8 cellular contexts compared by ENCODE assay signal in genomic region chr16:86761117-86761971, GRCh38.
A peak's percentile ranks its signal among the peaks of the same experiment; 100 is the strongest.
DNase-seq lines count a peak whose midpoint lies in the region; ATAC-seq and TF ChIP-seq lines count a peak whose summit lies in the region.

No MANE protein-coding gene starts in this region.

- no peaks in the 10 kb centered on the region for H3K4me1 Mint-ChIP-seq in activated T-helper 17 cell treated with anti-CD3 and anti-CD28 coated beads, Interleukin-2, amount 50 U/mL, for 72 hours

- H3K36me3 Mint-ChIP-seq in activated T-helper 17 cell treated with anti-CD3 and anti-CD28 coated beads, Interleukin-2, amount 50 U/mL, for 72 hours (ENCODE audit: low read depth): no peaks in the 10 kb centered on the region

- H3K27ac Mint-ChIP-seq in activated T-helper 17 cell treated with anti-CD3 and anti-CD28 coated beads, Interleukin-2, amount 50 U/mL, for 72 hours: no peak overlapping the region

- H3K9me3 Mint-ChIP-seq in activated T-helper 17 cell treated with anti-CD3 and anti-CD28 coated beads, Interleukin-2, amount 50 U/mL, for 72 hours: no peaks in the 10 kb centered on the region

- intact Hi-C loops in Right ventricle myocardium superior (cut with DNase I): loop anchor here (10.0 kb wide), 1 partner anchor 187 kb away; the partner anchor contains the start of gene FOXL1

- DNase-seq in NCI-H69 (lab: John Stamatoyannopoulos, UW): peak; percentile 18
- peak; percentile 77 for DNase-seq in Right ventricle myocardium superior
- DNase-seq in retina: peak; percentile 82
- no peak for DNase-seq in pons (ENCODE audit: low spot score)
- DNase-seq in epidermal melanocyte (ENCODE audit: insufficient read length, low spot score): no peak

- H3K27me3 Mint-ChIP-seq in activated T-helper 17 cell treated with anti-CD3 and anti-CD28 coated beads, Interleukin-2, amount 50 U/mL, for 72 hours: peaks cover 17% of the 10 kb centered on the region

- TF ChIP-seq CTCF in GM12873 (IDR thresholded peaks at IDR 0.05; ENCODE audit: insufficient read depth, low read depth, low read length, missing control alignments): peak; percentile 76

- peak; percentile 44 for ATAC-seq in activated T-helper 17 cell treated with anti-CD3 and anti-CD28 coated beads, Interleukin-2, amount 50 U/mL, for 72 hours (replicated peaks)
- ATAC-seq in Right ventricle myocardium superior (ENCODE audit: poor library complexity) (peak; percentile 84), HG03175 (IDR thresholded peaks at IDR 0.05; ENCODE audit: unreplicated experiment) (no peak)

- no peak overlapping the region for H3K4me3 Mint-ChIP-seq in activated T-helper 17 cell treated with anti-CD3 and anti-CD28 coated beads, Interleukin-2, amount 50 U/mL, for 72 hours

Comparison
In these comparisons a context has a peak if more than half of its experiments do, and no peak if none do; other contexts are left out.
1. DNase-seq: peak in NCI-H69 (single experiment), Right ventricle myocardium superior (single experiment) and retina (single experiment); none in pons (single experiment) and epidermal melanocyte (single experiment).